In genomic region chr2:119065146-119065545, GRCh38 we compare ENCODE assay signal across 20 cellular contexts.
"Had no signal": no experiment of that assay in that cellular context is flagged by ENCODE, and none has a peak within 500 bp of the region (broad histone marks: within the 10 kb centered on the region; RNA-seq: fewer than 3 reads in every experiment).

No MANE protein-coding gene starts in this region.

- DNase-seq: naive thymus-derived CD8-positive, alpha-beta T cell; nephron progenitor cell; nucleus accumbens; pancreas; psoas muscle; right cardiac atrium; spleen; stimulated activated CD4-positive, alpha-beta T cell treated with anti-CD3 and anti-CD28 coated beads, Interleukin-12 subunit alpha, Interleukin-12 subunit beta, amount 100 ng/mL, for 4 hours; stimulated activated CD4-positive, alpha-beta T cell treated with anti-CD3 and anti-CD28 coated beads, Interleukin-1b, Interleukin-23, amount 100 ng/mL, for 48 hours; stimulated activated CD4-positive, alpha-beta T cell treated with anti-CD3 and anti-CD28 coated beads, Interleukin-4, amount 100 ng/mL, for 1 hour; stimulated activated CD4-positive, alpha-beta T cell treated with anti-CD3 and anti-CD28 coated beads, Interleukin-4, amount 100 ng/mL, for 4 hours; stimulated activated CD8-positive, alpha-beta memory T cell treated with anti-CD3 and anti-CD28 coated beads, Interleukin-4, amount 100 ng/mL, for 48 hours; stimulated activated naive CD4-positive, alpha-beta T cell; stimulated activated naive CD8-positive, alpha-beta T cell treated with anti-CD3 and anti-CD28 coated beads, Interleukin-15, amount 100 ng/mL, for 72 hours; stimulated activated naive CD8-positive, alpha-beta T cell treated with anti-CD3 and anti-CD28 coated beads, Interleukin-15, Interleukin-2, amounts not matched to agents 100 U/mL and 50 U/mL, for 24 hours; substantia nigra; testis; tibial artery; transverse colon; upper lobe of right lung had no signal

- FAIRE-seq: pancreas had no signal
